In genomic region chr16:2025878-2026460, GRCh38 we compare ENCODE assay signal across 10 cellular contexts. TPM values are rescaled to one million over a fixed set of nuclear protein-coding genes. Genes with fewer than 3 reads are reported as not detected.
DNase-seq lines count a peak whose midpoint lies in the region; ATAC-seq and TF ChIP-seq lines count a peak whose summit lies in the region.
"Had no signal": no experiment of that assay in that cellular context is flagged by ENCODE, and none has a peak within 500 bp of the region (broad histone marks: within the 10 kb centered on the region; RNA-seq: fewer than 3 reads in every experiment).

No MANE protein-coding gene starts in this region.

- no peak for DNase-seq in stimulated activated naive CD8-positive, alpha-beta T cell treated with anti-CD3 and anti-CD28 coated beads, Interleukin-15, amount 100 ng/mL, for 72 hours
- no peak for DNase-seq in stimulated activated naive CD8-positive, alpha-beta T cell treated with anti-CD3 and anti-CD28 coated beads, Interleukin-15, Interleukin-2, amounts not matched to agents 100 U/mL and 50 U/mL, for 24 hours
- no peak for DNase-seq in hypothalamus (lab: John Stamatoyannopoulos, UW)
- no peak for DNase-seq in adrenal gland
- no peak for DNase-seq in NCI-H146 (lab: John Stamatoyannopoulos, UW)
- DNase-seq: activated CD8-positive, alpha-beta memory T cell treated with anti-CD3 and anti-CD28 coated beads for 24 hours; DMS153 had no signal

- 70 to 85% (median 80%) methylated on average over 15 to 16 of the region's 16 CpGs for WGBS in adrenal gland, 4 donors

- no peaks in the 10 kb centered on the region for H3K9me3 Mint-ChIP-seq in stimulated activated naive CD8-positive, alpha-beta T cell treated with anti-CD3 and anti-CD28 coated beads, Interleukin-15, amount 100 ng/mL, for 72 hours
- no peaks in the 10 kb centered on the region for H3K9me3 Mint-ChIP-seq in dendritic cell treated with granulocyte-macrophage colony-stimulating factor and Interleukin-4, amounts not matched to agents 40 ng/mL and 50 ng/mL, for 4 days
- no peaks in the 10 kb centered on the region for H3K9me3 Mint-ChIP-seq in nephron

- intact Hi-C loops in dendritic cell treated with granulocyte-macrophage colony-stimulating factor and Interleukin-4, amounts not matched to agents 40 ng/mL and 50 ng/mL, for 4 days (cut with micrococcal nuclease) = no loop called here
- intact Hi-C loops in adrenal gland (cut with DNase I) = no loop called here

- H3K36me3 ChIP-seq in adrenal gland (replicated peaks in 1 of 2) = no peaks in the 10 kb centered on the region

- H3K27ac Mint-ChIP-seq in stimulated activated naive CD8-positive, alpha-beta T cell treated with anti-CD3 and anti-CD28 coated beads, Interleukin-15, amount 100 ng/mL, for 72 hours = peak overlapping the region in 1 of 2 donors; percentile 91
- no peak overlapping the region for H3K27ac Mint-ChIP-seq in dendritic cell treated with granulocyte-macrophage colony-stimulating factor and Interleukin-4, amounts not matched to agents 40 ng/mL and 50 ng/mL, for 4 days
- peak overlapping the region; percentile 73 to 88 (median 74) for H3K27ac Mint-ChIP-seq in nephron

- peak overlapping the region in 2 of 5 donors; percentile 62 to 79 for H3K27ac ChIP-seq in adrenal gland

- H3K27me3 Mint-ChIP-seq in stimulated activated naive CD8-positive, alpha-beta T cell treated with anti-CD3 and anti-CD28 coated beads, Interleukin-15, amount 100 ng/mL, for 72 hours = peaks cover 51% of the 10 kb centered on the region
- peaks cover 74% of the 10 kb centered on the region for H3K27me3 Mint-ChIP-seq in dendritic cell treated with granulocyte-macrophage colony-stimulating factor and Interleukin-4, amounts not matched to agents 40 ng/mL and 50 ng/mL, for 4 days
- H3K27me3 Mint-ChIP-seq in nephron (ENCODE audit: low read depth) = peaks cover 15% of the 10 kb centered on the region

- peaks cover 14 to 38% of the 10 kb centered on the region in 2 donors for H3K4me1 ChIP-seq in adrenal gland (replicated peaks in 1 of 2)

- H3K4me3 ChIP-seq in adrenal gland = peak overlapping the region in 1 of 4 donors; percentile 84

- H3K27me3 ChIP-seq in adrenal gland = no peaks in the 10 kb centered on the region

- no peak for TF ChIP-seq POLR2A in adrenal gland (IDR thresholded peaks at IDR 0.05)

- no peaks in the 10 kb centered on the region for H3K36me3 Mint-ChIP-seq in dendritic cell treated with granulocyte-macrophage colony-stimulating factor and Interleukin-4, amounts not matched to agents 40 ng/mL and 50 ng/mL, for 4 days (ENCODE audit: low read depth)
- H3K36me3 Mint-ChIP-seq in nephron (ENCODE audit: low read depth) = peaks cover 4% of the 10 kb centered on the region

- H3K4me3 Mint-ChIP-seq in stimulated activated naive CD8-positive, alpha-beta T cell treated with anti-CD3 and anti-CD28 coated beads, Interleukin-15, amount 100 ng/mL, for 72 hours = peak overlapping the region; percentile 32 to 74
- H3K4me3 Mint-ChIP-seq in dendritic cell treated with granulocyte-macrophage colony-stimulating factor and Interleukin-4, amounts not matched to agents 40 ng/mL and 50 ng/mL, for 4 days = peak overlapping the region; percentile 40
- peak overlapping the region; percentile 79 to 85 (median 82) for H3K4me3 Mint-ChIP-seq in nephron

- no peak for TF ChIP-seq CTCF in nephron (IDR thresholded peaks at IDR 0.05; ENCODE audit: unreplicated experiment in 3 of 3)
- no peak for TF ChIP-seq CTCF in adrenal gland (IDR thresholded peaks at IDR 0.05)

- ATAC-seq in stimulated activated naive CD8-positive, alpha-beta T cell treated with anti-CD3 and anti-CD28 coated beads, Interleukin-15, amount 100 ng/mL, for 72 hours = no peak
- no peak for ATAC-seq in stimulated activated naive CD8-positive, alpha-beta T cell treated with anti-CD3 and anti-CD28 coated beads, Interleukin-15, Interleukin-2, amounts not matched to agents 100 U/mL and 50 U/mL, for 24 hours
- ATAC-seq in GM19463 (IDR thresholded peaks at IDR 0.05; ENCODE audit: unreplicated experiment) = no peak

- peaks cover 39% of the 10 kb centered on the region for H3K4me1 Mint-ChIP-seq in stimulated activated naive CD8-positive, alpha-beta T cell treated with anti-CD3 and anti-CD28 coated beads, Interleukin-15, amount 100 ng/mL, for 72 hours
- H3K4me1 Mint-ChIP-seq in dendritic cell treated with granulocyte-macrophage colony-stimulating factor and Interleukin-4, amounts not matched to agents 40 ng/mL and 50 ng/mL, for 4 days (ENCODE audit: low read depth) = peaks cover 33% of the 10 kb centered on the region
- peaks cover 29% of the 10 kb centered on the region for H3K4me1 Mint-ChIP-seq in nephron

- no peaks in the 10 kb centered on the region for H3K9me3 ChIP-seq in adrenal gland (replicated peaks in 1 of 3)

RNA-seq across cellular contexts. Expression of gene NHERF2, which starts 0.7 kb away (rescaled TPM):
- total RNA-seq in adrenal gland = 100 to 1,000 TPM in 2 of 8 donors, 10 to 100 TPM in 6; 49.2 to 155 (median 67.7) TPM
- polyA plus RNA-seq in adrenal gland = 100 to 1,000 TPM in 2 of 3 donors, 10 to 100 TPM in 1; 12.5 to 263 (median 147) TPM

RNA-seq across cellular contexts. Expression of gene NPW, which starts 6.4 kb away (rescaled TPM):
- 1 to 10 TPM in 2 of 8 donors, under 1 TPM in 1, not detected in 5; 0.50 to 3.9 (median 1.0) TPM for total RNA-seq in adrenal gland
- polyA plus RNA-seq in adrenal gland = 1 to 10 TPM in 1 of 3 donors, under 1 TPM in 1, not detected in 1; 0.88 to 1.3 TPM

RNA-seq across cellular contexts. Expression of gene ZNF598, which starts 16.3 kb away (rescaled TPM):
- total RNA-seq in adrenal gland = 10 to 100 TPM; 17.3 to 36.6 (median 29.0) TPM
- polyA plus RNA-seq in adrenal gland = 10 to 100 TPM in 2 of 3 donors, 1 to 10 TPM in 1; 8.3 to 51.5 (median 37.9) TPM

RNA-seq across cellular contexts. Expression of gene NTHL1, which starts 21.7 kb away (rescaled TPM):
- total RNA-seq in adrenal gland = 10 to 100 TPM in 6 of 8 donors, 1 to 10 TPM in 2; 7.9 to 29.3 (median 14.4) TPM
- polyA plus RNA-seq in adrenal gland = 10 to 100 TPM in 2 of 3 donors, 1 to 10 TPM in 1; 1.5 to 36.6 (median 34.3) TPM

RNA-seq across cellular contexts. Expression of gene TSC2, which starts 21.8 kb away (rescaled TPM):
- 100 to 1,000 TPM in 2 of 8 donors, 10 to 100 TPM in 6; 44.7 to 148 (median 92.6) TPM for total RNA-seq in adrenal gland
- polyA plus RNA-seq in adrenal gland = 100 to 1,000 TPM in 2 of 3 donors, 10 to 100 TPM in 1; 56.9 to 333 (median 105) TPM
